ENCODE assay signal across 8 cellular contexts in the genomic region with DNA sequence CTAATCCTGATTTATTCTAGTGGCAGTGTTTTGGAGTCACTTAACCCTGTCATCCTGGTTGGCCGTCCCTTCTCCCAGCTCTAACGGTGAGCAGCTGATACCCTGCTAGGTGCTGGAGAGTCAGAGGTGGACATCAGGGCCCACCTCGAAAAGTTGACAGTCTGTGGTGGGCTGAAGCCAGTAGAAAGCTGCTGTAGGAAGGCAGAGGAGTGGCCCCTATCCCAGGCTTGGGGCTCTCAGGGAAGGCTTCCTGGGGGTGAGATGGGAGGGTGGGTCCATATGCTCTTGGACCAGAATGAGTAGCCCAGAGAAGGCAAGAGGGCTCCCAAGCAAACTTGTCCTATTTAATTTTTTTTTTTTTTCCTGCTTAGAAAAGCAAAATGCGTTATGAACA. TPM values are rescaled to one million over a fixed set of nuclear protein-coding genes. Genes with fewer than 3 reads are reported as not detected.
DNase-seq lines count a peak whose midpoint lies in the region; ATAC-seq, FAIRE-seq and TF ChIP-seq lines count a peak whose summit lies in the region.

No MANE protein-coding gene starts in this region.

- peak overlapping the region in 7 of 10 donors; percentile 66 to 92 (median 78) for H3K4me3 ChIP-seq in heart right ventricle
- H3K4me3 ChIP-seq in kidney (ENCODE audit: low read length in 2 of 2), result peak overlapping the region; percentile 94 to 99
- peak overlapping the region; percentile 91 for H3K4me3 ChIP-seq in upper lobe of right lung

- POLR2A ChIA-PET in activated CD8-positive, alpha-beta T cell treated with anti-CD3 and anti-CD28 coated beads, Interleukin-2, amount 10 ng/mL, durations not matched to agents 7 days and 5 days (lab: Charles Lee), result interaction anchor here (0.5 to 1.9 kb wide), 11 partner anchors 10 to 515 kb away, joined by 3 to 20 read pairs (median 3); a partner anchor contains a TSS

- TF ChIP-seq CTCF in heart right ventricle (IDR thresholded peaks at IDR 0.05), result no peak
- no peak for TF ChIP-seq CTCF in kidney (IDR thresholded peaks at IDR 0.05; ENCODE audit: borderline replicate concordance, extremely low read depth, insufficient read depth)
- no peak for TF ChIP-seq CTCF in upper lobe of right lung (IDR thresholded peaks at IDR 0.05)

- H3K4me1 ChIP-seq in heart right ventricle (peaks cover 5 to 40% (median 34%) of the 10 kb centered on the region in 9 donors), kidney (ENCODE audit: control insufficient read depth in 1 of 2, insufficient read depth in 1 of 2, low read depth in 1 of 2, low read length in 2 of 2) (peaks cover 6 to 7% of the 10 kb centered on the region in 2 donors), upper lobe of right lung (peaks cover 27% of the 10 kb centered on the region)

- H3K4me3 Mint-ChIP-seq in activated CD8-positive, alpha-beta T cell treated with anti-CD3 and anti-CD28 coated beads, Interleukin-2, amount 10 ng/mL, durations not matched to agents 7 days and 5 days, result peak overlapping the region; percentile 96

- H3K27me3 Mint-ChIP-seq in activated CD8-positive, alpha-beta T cell treated with anti-CD3 and anti-CD28 coated beads, Interleukin-2, amount 10 ng/mL, durations not matched to agents 7 days and 5 days (ENCODE audit: low read depth), result no peaks in the 10 kb centered on the region

- H3K9ac ChIP-seq in kidney (ENCODE audit: low read length in 2 of 2), result peak overlapping the region in 1 of 2 donors; percentile 4

- WGBS in heart right ventricle, 2 donors, result 50 to 57% methylated on average over 4 of the region's 4 CpGs

- no peaks in the 10 kb centered on the region for H3K9me3 ChIP-seq in heart right ventricle
- no peaks in the 10 kb centered on the region for H3K9me3 ChIP-seq in kidney (ENCODE audit: control insufficient read depth in 1 of 2, low read length in 2 of 2)
- no peaks in the 10 kb centered on the region for H3K9me3 ChIP-seq in upper lobe of right lung

- no peak for FAIRE-seq in kidney (lab: Jason Lieb, UNC)

- peak overlapping the region; percentile 98 for H3K27ac Mint-ChIP-seq in activated CD8-positive, alpha-beta T cell treated with anti-CD3 and anti-CD28 coated beads, Interleukin-2, amount 10 ng/mL, durations not matched to agents 7 days and 5 days

- CTCF ChIA-PET in activated CD8-positive, alpha-beta T cell treated with anti-CD3 and anti-CD28 coated beads, Interleukin-2, amount 10 ng/mL, durations not matched to agents 7 days and 5 days (lab: Charles Lee), result interaction anchor here (0.7 to 2.4 kb wide), 27 partner anchors 11 to 1013 kb away, joined by 3 to 25 read pairs (median 5); a partner anchor contains a TSS

- H3K36me3 ChIP-seq in heart right ventricle (peaks cover 0 to 31% (median 21%) of the 10 kb centered on the region in 9 donors), kidney (ENCODE audit: control insufficient read depth in 1 of 2, insufficient read depth in 2 of 2, low read length in 2 of 2) (peaks cover 13 to 18% of the 10 kb centered on the region in 2 donors), upper lobe of right lung (peaks cover 29% of the 10 kb centered on the region)

- intact Hi-C loops in heart right ventricle (cut with DNase I), result loop anchor here in 2 of 10 donors (5.0 to 10.0 kb wide), 2 partner anchors 44 to 1043 kb away; a partner anchor contains a TSS
- intact Hi-C loops in Right ventricle myocardium superior (cut with DNase I), result no loop called here
- intact Hi-C loops in kidney (cut with DNase I), result no loop called here
- intact Hi-C loops in upper lobe of right lung (cut with DNase I), result no loop called here

- ATAC-seq in heart right ventricle, result peak in 3 of 8 donors; percentile 2 to 35 (median 4)
- ATAC-seq in Right ventricle myocardium superior (ENCODE audit: poor library complexity), result no peak
- ATAC-seq in activated CD8-positive, alpha-beta T cell treated with anti-CD3 and anti-CD28 coated beads, Interleukin-2, amount 10 ng/mL, durations not matched to agents 7 days and 5 days, result no peak
- no peak for ATAC-seq in upper lobe of right lung

- H3K27me3 ChIP-seq in heart right ventricle, result no peaks in the 10 kb centered on the region
- no peaks in the 10 kb centered on the region for H3K27me3 ChIP-seq in upper lobe of right lung

- H3K9me3 Mint-ChIP-seq in activated CD8-positive, alpha-beta T cell treated with anti-CD3 and anti-CD28 coated beads, Interleukin-2, amount 10 ng/mL, durations not matched to agents 7 days and 5 days (ENCODE audit: insufficient read depth), result no peaks in the 10 kb centered on the region

- H3K27ac ChIP-seq in heart right ventricle (peak overlapping the region in 6 of 10 donors; percentile 85 to 96 (median 90)), kidney (ENCODE audit: low read depth in 2 of 2, low read length in 2 of 2) (no peak overlapping the region), upper lobe of right lung (no peak overlapping the region)

- peaks cover 37% of the 10 kb centered on the region for H3K4me1 Mint-ChIP-seq in activated CD8-positive, alpha-beta T cell treated with anti-CD3 and anti-CD28 coated beads, Interleukin-2, amount 10 ng/mL, durations not matched to agents 7 days and 5 days (ENCODE audit: low read depth)

- H3K36me3 Mint-ChIP-seq in activated CD8-positive, alpha-beta T cell treated with anti-CD3 and anti-CD28 coated beads, Interleukin-2, amount 10 ng/mL, durations not matched to agents 7 days and 5 days (ENCODE audit: low read depth), result peaks cover 39% of the 10 kb centered on the region

- DNase-seq in heart right ventricle (no peak), Right ventricle myocardium superior (no peak), kidney (no peak), upper lobe of right lung (no peak), mesenteric fat pad (ENCODE audit: low spot score) (no peak), occipital lobe (lab: John Stamatoyannopoulos, UW) (no peak), 8988T (no peak)
- no peak for DNase-seq in activated CD8-positive, alpha-beta T cell treated with anti-CD3 and anti-CD28 coated beads, Interleukin-2, amount 10 ng/mL, durations not matched to agents 7 days and 5 days

RNA-seq across cellular contexts. Expression of a gene that starts 0.5 kb away (rescaled TPM):
- total RNA-seq in heart right ventricle, result 100 to 1,000 TPM; 468 to 646 (median 544) TPM
- 1,000 to 10,000 TPM; 1,383 to 1,695 TPM for polyA plus RNA-seq in heart right ventricle
- 543 TPM for total RNA-seq in Right ventricle myocardium superior
- total RNA-seq in activated CD8-positive, alpha-beta T cell treated with anti-CD3 and anti-CD28 coated beads, Interleukin-2, amount 10 ng/mL, durations not matched to agents 7 days and 5 days, result 100 to 1,000 TPM; 816 to 821 TPM
- total RNA-seq in kidney, result 786 TPM
- polyA plus RNA-seq in kidney (ENCODE audit: insufficient read depth, low read depth, low replicate concordance), result 1,286 TPM
- total RNA-seq in upper lobe of right lung, result 711 TPM
- 762 TPM for total RNA-seq in mesenteric fat pad
- 1,360 TPM for total RNA-seq in occipital lobe

RNA-seq across cellular contexts. Expression of a gene that starts 46.5 kb away (rescaled TPM):
- total RNA-seq in heart right ventricle (10 to 100 TPM; 20.5 to 46.2 (median 27.4) TPM), Right ventricle myocardium superior (18.9 TPM), kidney (36.5 TPM), upper lobe of right lung (43.7 TPM), mesenteric fat pad (44.4 TPM), occipital lobe (76.0 TPM)
- polyA plus RNA-seq in heart right ventricle (1 to 10 TPM; 4.6 to 5.0 TPM), kidney (ENCODE audit: insufficient read depth, low read depth, low replicate concordance) (3.6 TPM)
- total RNA-seq in activated CD8-positive, alpha-beta T cell treated with anti-CD3 and anti-CD28 coated beads, Interleukin-2, amount 10 ng/mL, durations not matched to agents 7 days and 5 days, result under 1 TPM; 0.13 to 0.21 TPM

Comparison
In these comparisons a context has a peak if more than half of its experiments do, and no peak if none do; other contexts are left out.
1. H3K27ac ChIP-seq: peak in heart right ventricle (6 of 10); none in kidney (0 of 2) and upper lobe of right lung (single experiment).
2. RNA of a gene that starts 46.5 kb away (total RNA-seq): 76.0 TPM in occipital lobe (single experiment), 44.4 TPM in mesenteric fat pad (single experiment), 43.7 TPM in upper lobe of right lung (single experiment), 36.5 TPM in kidney (single experiment), 20.5 to 46.2 TPM in heart right ventricle and 18.9 TPM in Right ventricle myocardium superior (single experiment); 0.13 to 0.21 TPM in activated CD8-positive, alpha-beta T cell treated with anti-CD3 and anti-CD28 coated beads, Interleukin-2, amount 10 ng/mL, durations not matched to agents 7 days and 5 days; every median in the first group is over 10 times any median in the second.
3. Peak in every context shown above with its lines, with median percentiles within 50 percentile points of each other: H3K4me3 ChIP-seq.